In the genomic region with DNA sequence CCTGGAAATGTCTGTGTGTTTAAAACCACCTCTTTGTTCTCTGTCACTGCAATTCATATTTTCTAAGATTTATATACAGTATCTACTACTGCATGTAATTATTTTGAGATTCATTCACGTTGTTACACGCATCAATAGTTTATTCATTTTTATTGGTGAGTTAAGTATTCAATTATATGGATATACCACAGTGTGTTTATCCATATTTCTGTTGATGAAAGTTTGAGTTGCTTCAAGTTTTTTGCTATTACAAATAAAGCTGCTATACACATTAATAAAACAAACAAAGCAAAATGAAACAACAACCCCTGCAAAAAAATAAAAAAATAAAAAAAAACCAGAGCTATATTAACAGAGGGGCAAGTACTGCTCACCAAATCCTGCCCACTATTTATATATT, we compare ENCODE assay signal across 7 cellular contexts.
"Had no signal": no experiment of that assay in that cellular context is flagged by ENCODE, and none has a peak within 500 bp of the region (broad histone marks: within the 10 kb centered on the region; RNA-seq: fewer than 3 reads in every experiment).

No MANE protein-coding gene starts in this region.

- H3K4me3 ChIP-seq: GM12878 had no signal

- DNase-seq: GDM1, GF-D8 had no signal

- FAIRE-seq: GM12878, GM12891, GM12892, GM18507, GM19239 had no signal

- ATAC-seq: GM12878 had no signal
